29 cellular contexts compared by ENCODE assay signal in genomic region chr20:48157970-48158369, GRCh38.
DNase-seq lines count a peak whose midpoint lies in the region; ATAC-seq, FAIRE-seq and TF ChIP-seq lines count a peak whose summit lies in the region.
"Had no signal": no experiment of that assay in that cellular context is flagged by ENCODE, and none has a peak within 500 bp of the region (broad histone marks: within the 10 kb centered on the region; RNA-seq: fewer than 3 reads in every experiment).

No MANE protein-coding gene starts in this region.

- FAIRE-seq in HTR-8/SVneo (lab: Jason Lieb, UNC) = peak; percentile 13
- FAIRE-seq in astrocyte (lab: Jason Lieb, UNC) = no peak
- FAIRE-seq: A549, G401.6, H1 had no signal

- H3K9me3 ChIP-seq in astrocyte (ENCODE audit: insufficient read depth, low read depth, low read length) (peaks cover 11% of the 10 kb centered on the region), trophoblast cell (ENCODE audit: insufficient read depth, low read depth, low read length) (peaks cover 11% of the 10 kb centered on the region), gastrocnemius medialis (no peaks in the 10 kb centered on the region)

- H3K27me3 ChIP-seq in astrocyte (ENCODE audit: insufficient read depth, low read length) = peaks cover 33% of the 10 kb centered on the region
- no peaks in the 10 kb centered on the region for H3K27me3 ChIP-seq in trophoblast cell (ENCODE audit: insufficient read depth, low read length)
- H3K27me3 ChIP-seq in gastrocnemius medialis = no peaks in the 10 kb centered on the region
- H3K27me3 ChIP-seq: foreskin keratinocyte, hepatocyte, Peyer's patch had no signal

- H2BK5ac ChIP-seq in trophoblast cell (ENCODE audit: low read depth, low read length, poor library complexity) = no peak overlapping the region

- H2BK12ac ChIP-seq in trophoblast cell (ENCODE audit: low read length) = no peak overlapping the region

- H2AFZ ChIP-seq in astrocyte (ENCODE audit: low read depth, low read length) = no peak overlapping the region
- no peak overlapping the region for H2AFZ ChIP-seq in trophoblast cell (ENCODE audit: insufficient read depth, low read length, poor library complexity)
- H2AFZ ChIP-seq: hepatocyte had no signal

- no peak overlapping the region for H3K27ac Mint-ChIP-seq in astrocyte (ENCODE audit: unreplicated experiment)
- H3K27ac Mint-ChIP-seq: activated CD4-positive, alpha-beta T cell treated with anti-CD3 and anti-CD28 coated beads, Interleukin-2, amount 10 ng/mL, durations not matched to agents 24 days and 14 days; B cell; CD8-positive, alpha-beta memory T cell; progenitor cell of endocrine pancreas had no signal

- peaks cover 4% of the 10 kb centered on the region for H3K27me3 Mint-ChIP-seq in astrocyte (ENCODE audit: low read depth, unreplicated experiment)

- H3K4me1 Mint-ChIP-seq in astrocyte (ENCODE audit: low read depth, unreplicated experiment) = peaks cover 13% of the 10 kb centered on the region
- H3K4me1 Mint-ChIP-seq: activated CD4-positive, alpha-beta T cell treated with anti-CD3 and anti-CD28 coated beads, Interleukin-2, amount 10 ng/mL, durations not matched to agents 24 days and 14 days; B cell; CD8-positive, alpha-beta memory T cell had no signal

- H3K9me3 Mint-ChIP-seq in astrocyte (ENCODE audit: unreplicated experiment) = peaks cover 14% of the 10 kb centered on the region
- H3K9me3 Mint-ChIP-seq: activated CD4-positive, alpha-beta T cell treated with anti-CD3 and anti-CD28 coated beads, Interleukin-2, amount 10 ng/mL, durations not matched to agents 24 days and 14 days had no signal

- no peaks in the 10 kb centered on the region for H4K20me1 ChIP-seq in astrocyte (ENCODE audit: insufficient read depth, low read length)

- no peak for TF ChIP-seq POLR2A in gastrocnemius medialis (IDR thresholded peaks at IDR 0.05)

- H3K36me3 Mint-ChIP-seq in astrocyte (ENCODE audit: low read depth, unreplicated experiment) = peaks cover 1% of the 10 kb centered on the region
- H3K36me3 Mint-ChIP-seq: CD8-positive, alpha-beta memory T cell had no signal

- H3K4me3 ChIP-seq in astrocyte (ENCODE audit: insufficient read depth, low read depth, low read length) (no peak overlapping the region), fibroblast of villous mesenchyme (ENCODE audit: low read depth, low read length) (no peak overlapping the region), trophoblast cell (ENCODE audit: low read depth, low read length) (no peak overlapping the region), coronary artery (no peak overlapping the region), gastrocnemius medialis (no peak overlapping the region)
- H3K4me3 ChIP-seq: A549, hepatocyte, left ventricle myocardium inferior, mucosa of descending colon, Peyer's patch had no signal

- intact Hi-C loops in gastrocnemius medialis (cut with DNase I; ENCODE audit: low total_unique reads) = no loop called here

- H4K12ac ChIP-seq in trophoblast cell (ENCODE audit: low read depth, low read length) = no peak overlapping the region

- no peak overlapping the region for H3K14ac ChIP-seq in trophoblast cell (ENCODE audit: low read length)

- no peak overlapping the region for H4K8ac ChIP-seq in trophoblast cell (ENCODE audit: low read depth, low read length)

- WGBS in trophoblast cell (ENCODE audit: extremely low coverage, insufficient coverage, insufficient read length) = no CpG with 5 or more reads among the region's 2 CpGs

- H3K9ac ChIP-seq in astrocyte (ENCODE audit: low read length) (no peak overlapping the region), trophoblast cell (ENCODE audit: low read length) (no peak overlapping the region)

- no peak overlapping the region for H3K4me3 Mint-ChIP-seq in astrocyte (ENCODE audit: unreplicated experiment)
- H3K4me3 Mint-ChIP-seq: activated CD4-positive, alpha-beta T cell treated with anti-CD3 and anti-CD28 coated beads, Interleukin-2, amount 10 ng/mL, durations not matched to agents 24 days and 14 days; B cell; CD8-positive, alpha-beta memory T cell; neural crest cell had no signal

- peak overlapping the region; percentile 60 for H2BK120ac ChIP-seq in trophoblast cell (ENCODE audit: insufficient read depth, low read length, poor library complexity)

- no peak for ATAC-seq in gastrocnemius medialis
- no peak for ATAC-seq in HG03097 (IDR thresholded peaks at IDR 0.05; ENCODE audit: low FRiP score, unreplicated experiment)
- ATAC-seq in GM18867 (IDR thresholded peaks at IDR 0.05; ENCODE audit: unreplicated experiment) = no peak
- ATAC-seq: A549, foreskin keratinocyte, mucosa of descending colon had no signal

- no peak overlapping the region for H3K4ac ChIP-seq in trophoblast cell (ENCODE audit: low read depth, low read length)

- H3K4me2 ChIP-seq in astrocyte (ENCODE audit: low read length) = no peak overlapping the region
- no peak overlapping the region for H3K4me2 ChIP-seq in trophoblast cell (ENCODE audit: low read length)
- H3K4me2 ChIP-seq: A549, hepatocyte had no signal

- no peak overlapping the region for H3K23ac ChIP-seq in trophoblast cell (ENCODE audit: low read length)

- H3K79me2 ChIP-seq in astrocyte (ENCODE audit: insufficient read depth, low read length) (no peaks in the 10 kb centered on the region), trophoblast cell (ENCODE audit: control insufficient read depth, insufficient read depth, low read length, poor library complexity) (no peaks in the 10 kb centered on the region)
- H3K79me2 ChIP-seq: hepatocyte had no signal

- no peak overlapping the region for H4K91ac ChIP-seq in trophoblast cell (ENCODE audit: low read depth, low read length)

- H3K18ac ChIP-seq in trophoblast cell (ENCODE audit: low read length) = no peak overlapping the region

- no peak overlapping the region for H2AK5ac ChIP-seq in trophoblast cell (ENCODE audit: low read length)

- DNase-seq in HTR-8/SVneo (ENCODE audit: insufficient read length, low spot score) (no peak), astrocyte (ENCODE audit: low read depth) (peak; percentile 53), fibroblast of villous mesenchyme (ENCODE audit: low read depth) (peak; percentile 32), trophoblast cell (peak in 1 of 2 donors; percentile 25), coronary artery (ENCODE audit: low spot score) (no peak), gastrocnemius medialis (no peak)
- DNase-seq: activated CD4-positive, alpha-beta T cell treated with anti-CD3 and anti-CD28 coated beads, Interleukin-2, amount 10 ng/mL, durations not matched to agents 24 days and 14 days; activated naive CD4-positive, alpha-beta T cell; activated T-cell treated with anti-CD3 and anti-CD28 coated beads, Interleukin-2, amount 50 U/mL, for 48 hours; amniotic stem cell; CD8-positive, alpha-beta memory T cell; KG1; left ventricle myocardium inferior; mucosa of descending colon; NCI-H146; NCI-H2171; NCI-H524; T-helper 1 cell had no signal

- in situ Hi-C loops in gastrocnemius medialis (cut with MboI; ENCODE audit: low sequenced_read_pairs in 4 of 4) = no loop called here

- H3K4me1 ChIP-seq in astrocyte (ENCODE audit: insufficient read depth, low read length) (no peaks in the 10 kb centered on the region), trophoblast cell (ENCODE audit: control insufficient read depth in 1 of 2, insufficient read depth in 2 of 2, low read length in 2 of 2) (peaks cover 0 to 5% of the 10 kb centered on the region in 2 experiments), gastrocnemius medialis (no peaks in the 10 kb centered on the region)
- H3K4me1 ChIP-seq: A549, foreskin keratinocyte, left ventricle myocardium inferior, Peyer's patch had no signal

- no peak overlapping the region for H3K27ac ChIP-seq in astrocyte (ENCODE audit: low read depth, low read length)
- H3K27ac ChIP-seq in trophoblast cell (ENCODE audit: low read depth, low read length) = no peak overlapping the region
- no peak overlapping the region for H3K27ac ChIP-seq in coronary artery
- H3K27ac ChIP-seq in gastrocnemius medialis = no peak overlapping the region
- H3K27ac ChIP-seq: A549, foreskin keratinocyte, hepatocyte, left ventricle myocardium inferior, Peyer's patch had no signal

- H3K79me1 ChIP-seq in trophoblast cell (ENCODE audit: low read length) = no peaks in the 10 kb centered on the region

- H3K36me3 ChIP-seq in astrocyte (ENCODE audit: insufficient read depth, low read length) (no peaks in the 10 kb centered on the region), trophoblast cell (ENCODE audit: control insufficient read depth in 1 of 2, insufficient read depth in 2 of 2, low read length in 2 of 2) (no peaks in the 10 kb centered on the region), gastrocnemius medialis (no peaks in the 10 kb centered on the region)
- H3K36me3 ChIP-seq: left ventricle myocardium inferior, Peyer's patch had no signal

- no peak for TF ChIP-seq CTCF in astrocyte (IDR thresholded peaks at IDR 0.05; ENCODE audit: insufficient read depth, low read depth, low read length)
- TF ChIP-seq CTCF in fibroblast of villous mesenchyme (IDR thresholded peaks at IDR 0.05; ENCODE audit: insufficient read depth, low read depth, low read length) = no peak
- TF ChIP-seq CTCF in coronary artery (IDR thresholded peaks at IDR 0.05) = no peak
- TF ChIP-seq CTCF in gastrocnemius medialis (IDR thresholded peaks at IDR 0.05 in 4 of 5, conservative IDR thresholded peaks at IDR 0.05 in 1 of 5) = no peak

Comparison
In these comparisons a context has a peak if more than half of its experiments do, and no peak if none do; other contexts are left out.
1. DNase-seq: peak in astrocyte (single experiment) and fibroblast of villous mesenchyme (single experiment); none in HTR-8/SVneo (single experiment), coronary artery (single experiment) and gastrocnemius medialis (0 of 2).